16 cellular contexts compared by ENCODE assay signal in genomic region chr22:29758068-29758622, GRCh38. TPM values are rescaled to one million over a fixed set of nuclear protein-coding genes. Genes with fewer than 3 reads are reported as not detected.
DNase-seq lines count a peak whose midpoint lies in the region; ATAC-seq and TF ChIP-seq lines count a peak whose summit lies in the region.
"Had no signal": no experiment of that assay in that cellular context is flagged by ENCODE, and none has a peak within 500 bp of the region (broad histone marks: within the 10 kb centered on the region; RNA-seq: fewer than 3 reads in every experiment).

No MANE protein-coding gene starts in this region.

- POLR2A ChIA-PET in HEK293 (lab: Yijun Ruan, JAX): interaction anchor here (0.9 kb wide), 1 partner anchor 9 kb away, joined by 3 read pairs; the partner anchor contains the start of genes UQCR10 and ZMAT5

- H3K4me2 ChIP-seq in BLaER1: peak overlapping the region; percentile 82

- peaks cover 5% of the 10 kb centered on the region; the same call in 1 of the 2 replicates for H4K20me1 ChIP-seq in BLaER1

- DNase-seq in cardiac fibroblast (ENCODE audit: low read depth in 2 of 2): peak; percentile 33 to 45
- no peak for DNase-seq in sciatic nerve (ENCODE audit: low spot score)
- DNase-seq in T1000 (lab: John Stamatoyannopoulos, UW): no peak
- DNase-seq in NCI-H1048 (lab: John Stamatoyannopoulos, UW): no peak
- DNase-seq: CD8-positive, alpha-beta T cell; COR-L47; DND-41; GDM1; HFFc6 had no signal

- intact Hi-C loops in sciatic nerve (cut with DNase I): no loop called here

- H3K9me3 ChIP-seq in BLaER1: no peaks in the 10 kb centered on the region
- H3K9me3 ChIP-seq in HEK293 (ENCODE audit: control insufficient read depth, insufficient read depth, low read depth, low read length): no peaks in the 10 kb centered on the region
- H3K9me3 ChIP-seq: HAP-1 had no signal

- no peaks in the 10 kb centered on the region for H3K27me3 ChIP-seq in BLaER1

- H3K9ac ChIP-seq in BLaER1: peak overlapping the region; percentile 71

- H3K36me3 ChIP-seq in BLaER1 (0 out of 2 replicates have a peak, but pooled peaks cover 10% of the 10 kb centered on the region), HEK293 (ENCODE audit: control insufficient read depth in 2 of 2, insufficient read depth in 1 of 2, low read length in 2 of 2) (no peaks in the 10 kb centered on the region)
- H3K36me3 ChIP-seq: HAP-1 had no signal

- ATAC-seq in sciatic nerve (peak; percentile 13), HG02610 (IDR thresholded peaks at IDR 0.05; ENCODE audit: unreplicated experiment) (no peak), HG03039 (IDR thresholded peaks at IDR 0.05; ENCODE audit: unreplicated experiment) (no peak)
- ATAC-seq: CD8-positive, alpha-beta T cell; HepG2 had no signal

- H3K4me3 ChIP-seq in BLaER1 (no peak overlapping the region), HEK293 (ENCODE audit: low read depth, low read length) (no peak overlapping the region), cardiac fibroblast (replicated peaks in 1 of 2; ENCODE audit: low read depth in 2 of 2, low read length in 2 of 2) (no peak overlapping the region)
- H3K4me3 ChIP-seq: HAP-1 had no signal

- TF ChIP-seq CTCF in HEK293 (tag by site-specific recombination; IDR thresholded peaks at IDR 0.05) (no peak), cardiac fibroblast (IDR thresholded peaks at IDR 0.05; ENCODE audit: low read depth, low read length) (no peak)

- H3K4me1 ChIP-seq in BLaER1 (peaks cover 67% of the 10 kb centered on the region), HEK293 (ENCODE audit: control insufficient read depth, insufficient read depth, low read length) (peaks cover 2% of the 10 kb centered on the region; the same call in 1 of the 2 replicates)

- CTCF ChIA-PET in HEK293 (lab: Yijun Ruan, JAX): interaction anchor here (0.8 kb wide), 1 partner anchor 49 kb away, joined by 4 read pairs; no protein-coding TSS in a partner anchor

- H3K27ac ChIP-seq in BLaER1: peak overlapping the region; percentile 75
- no peak overlapping the region for H3K27ac ChIP-seq in HEK293 (ENCODE audit: extremely low read depth, low read depth, low read length)

TF ChIP-seq in HEK293, 187 proteins besides CTCF, POLR2A, EP300 and RAD21:
- no peak for TF ChIP-seq KLF17 (tag by site-specific recombination; IDR thresholded peaks at IDR 0.05)
- TF ChIP-seq SALL2 (tag by site-specific recombination; IDR thresholded peaks at IDR 0.05; ENCODE audit: borderline replicate concordance): no peak
- TF ChIP-seq PRDM10 (tag by site-specific recombination; IDR thresholded peaks at IDR 0.05): peak; percentile 69
- TF ChIP-seq ZNF514 (tag by site-specific recombination; IDR thresholded peaks at IDR 0.05): no peak
- TF ChIP-seq ZNF2 (tag by site-specific recombination; IDR thresholded peaks at IDR 0.05): no peak
- TF ChIP-seq GLIS1 (tag by site-specific recombination; IDR thresholded peaks at IDR 0.05): peak; percentile 67
- no peak for TF ChIP-seq KLF7 (tag by site-specific recombination; IDR thresholded peaks at IDR 0.05; ENCODE audit: borderline replicate concordance)
- no peak for TF ChIP-seq ZNF449 (tag by site-specific recombination; IDR thresholded peaks at IDR 0.05)
- no peak for TF ChIP-seq ZNF433 (tag by site-specific recombination; IDR thresholded peaks at IDR 0.05; ENCODE audit: low read depth)
- TF ChIP-seq ZNF394 (tag by site-specific recombination; IDR thresholded peaks at IDR 0.05; ENCODE audit: borderline replicate concordance): no peak
- no peak for TF ChIP-seq ZNF791 (tag by site-specific recombination; IDR thresholded peaks at IDR 0.05)
- TF ChIP-seq ZNF214 (tag by site-specific recombination; IDR thresholded peaks at IDR 0.05; ENCODE audit: borderline replicate concordance): no peak

RNA-seq across cellular contexts. Expression of gene ZMAT5, which starts 8.7 kb away (rescaled TPM):
- total RNA-seq in sciatic nerve: 23.6 TPM

RNA-seq across cellular contexts. Expression of gene UQCR10, which starts 9.0 kb away (rescaled TPM):
- total RNA-seq in sciatic nerve: 42.0 TPM

RNA-seq across cellular contexts. Expression of gene CABP7, which starts 38.3 kb away (rescaled TPM):
- not detected for total RNA-seq in sciatic nerve
- total RNA-seq: B cell, HepG2, HFFc6 had no signal

Comparison
In these comparisons a context has a peak if more than half of its experiments do, and no peak if none do; other contexts are left out.
1. DNase-seq: peak in cardiac fibroblast (2 of 2); none in sciatic nerve (single experiment), T1000 (single experiment) and NCI-H1048 (single experiment).